9 cellular contexts compared by ENCODE assay signal in genomic region chr20:57999465-58000111, GRCh38.
DNase-seq lines count a peak whose midpoint lies in the region; ATAC-seq lines count a peak whose summit lies in the region.
"Had no signal": no experiment of that assay in that cellular context is flagged by ENCODE, and none has a peak within 500 bp of the region (broad histone marks: within the 10 kb centered on the region; RNA-seq: fewer than 3 reads in every experiment).

No MANE protein-coding gene starts in this region.

- DNase-seq in HT-29 (ENCODE audit: low spot score) (peak; percentile 81), SJCRH30 (peak; percentile 74 to 86), left ventricle myocardium superior (peak; percentile 61), sciatic nerve (ENCODE audit: low spot score) (no peak), DMS153 (lab: John Stamatoyannopoulos, UW) (no peak), cerebellar nuclear complex (lab: John Stamatoyannopoulos, UW) (no peak), T-helper 1 cell (no peak)

- H3K4me1 ChIP-seq in SJCRH30, result peaks cover 61% of the 10 kb centered on the region

- peak overlapping the region; percentile 54 for H3K27ac ChIP-seq in SJCRH30
- H3K27ac ChIP-seq: epithelial cell of prostate had no signal

- H3K9me3 ChIP-seq in SJCRH30 (replicated peaks), result no peaks in the 10 kb centered on the region

- ATAC-seq in left ventricle myocardium superior (peak; percentile 67), sciatic nerve (peak; percentile 83), HG02571 (IDR thresholded peaks at IDR 0.05; ENCODE audit: unreplicated experiment) (no peak)

- intact Hi-C loops in left ventricle myocardium superior (cut with micrococcal nuclease), result no loop called here
- intact Hi-C loops in sciatic nerve (cut with DNase I), result no loop called here

- peak overlapping the region; percentile 42 for H3K4me3 ChIP-seq in SJCRH30

- no peaks in the 10 kb centered on the region for H3K27me3 ChIP-seq in SJCRH30

- no peaks in the 10 kb centered on the region for H3K36me3 ChIP-seq in SJCRH30

Comparison
In these comparisons a context has a peak if more than half of its experiments do, and no peak if none do; other contexts are left out.
1. DNase-seq: peak in HT-29 (single experiment), SJCRH30 (2 of 2) and left ventricle myocardium superior (single experiment); none in sciatic nerve (single experiment), DMS153 (single experiment), cerebellar nuclear complex (0 of 2) and T-helper 1 cell (0 of 5).